Comparison of ENCODE assay signal across 21 cellular contexts in genomic region chr5:113262674-113263073, GRCh38.
"Had no signal": no experiment of that assay in that cellular context is flagged by ENCODE, and none has a peak within 500 bp of the region (broad histone marks: within the 10 kb centered on the region; RNA-seq: fewer than 3 reads in every experiment).

No MANE protein-coding gene starts in this region.

- DNase-seq: MG63, NCI-H1092 treated with DMSO at 0.1 percent for 48 hours, NCI-H1436, NCI-H1694, NCI-H187 treated with DMSO at 0.1 percent for 48 hours, NCI-H2029 treated with DMSO at 0.1 percent for 48 hours, NCI-H2171 treated with DMSO at 0.1 percent for 48 hours, NCI-H345, NCI-H446 treated with DMSO at 0.1 percent for 48 hours, NCI-H510A treated with DMSO at 0.1 percent for 48 hours, NCI-H748 treated with DMSO at 0.1 percent for 48 hours, PC-9, Peyer's patch, SHP77 treated with DMSO at 0.1 percent for 48 hours, SJCRH30, T-helper 1 cell, T-helper 17 cell had no signal

- H3K9me3 ChIP-seq: MG63, Peyer's patch had no signal

- H3K4me3 ChIP-seq: K562, MG63, PC-9, Peyer's patch, SJCRH30 had no signal

- H3K27me3 ChIP-seq: MG63, Peyer's patch, SJCRH30 had no signal

- H3K4me1 ChIP-seq: Peyer's patch had no signal

- H3K4me2 ChIP-seq: PC-9 had no signal

- H3K36me3 ChIP-seq: MG63, Peyer's patch, SJCRH30 had no signal

- H2AFZ ChIP-seq: PC-9 had no signal

- H3K27ac ChIP-seq: PC-9, Peyer's patch, SJCRH30 had no signal

- ATAC-seq: HepG2, K562, Right ventricle myocardium inferior, SK-N-SH treated with all-trans-retinoic acid at 6 μM for 48 hours, T-helper 17 cell had no signal
